ENCODE assay signal across 10 cellular contexts in genomic region chr10:46547881-46548780, GRCh38. TPM values are rescaled to one million over a fixed set of nuclear protein-coding genes. Genes with fewer than 3 reads are reported as not detected.
DNase-seq lines count a peak whose midpoint lies in the region; ATAC-seq, FAIRE-seq and TF ChIP-seq lines count a peak whose summit lies in the region.
"Had no signal": no experiment of that assay in that cellular context is flagged by ENCODE, and none has a peak within 500 bp of the region (broad histone marks: within the 10 kb centered on the region; RNA-seq: fewer than 3 reads in every experiment).

No MANE protein-coding gene starts in this region.

- no peaks in the 10 kb centered on the region for H3K9me3 Mint-ChIP-seq in activated B cell treated with CpG ODN at 0.5 μM for 24 hours
- H3K9me3 Mint-ChIP-seq: T-helper 2 cell treated with Interferon-gamma antibody and Interleukin-4, amounts not matched to agents 5 μg/mL and 100 μg/mL, for 36 hours had no signal

- no peak for TF ChIP-seq POLR2A in H54 (IDR thresholded peaks at IDR 0.05; ENCODE audit: low read depth, low read length)
- TF ChIP-seq POLR2A in stomach (IDR thresholded peaks at IDR 0.05): no peak

- H3K4me3 ChIP-seq in stomach: no peak overlapping the region
- H3K4me3 ChIP-seq: uterus had no signal

- ATAC-seq in activated B cell treated with CpG ODN at 0.5 μM for 24 hours (ENCODE audit: low read depth): no peak
- ATAC-seq in left colon: no peak
- ATAC-seq in HG03045 (IDR thresholded peaks at IDR 0.05; ENCODE audit: unreplicated experiment): no peak

- WGBS in stomach, 5 donors: 62 to 72% (median 70%) methylated on average over 11 of the region's 11 CpGs

- CTCF ChIA-PET in activated B cell treated with CpG ODN at 0.5 μM for 24 hours (lab: Charles Lee): no interaction called here

- no peak overlapping the region for H3K4me3 Mint-ChIP-seq in activated B cell treated with CpG ODN at 0.5 μM for 24 hours
- H3K4me3 Mint-ChIP-seq: T-helper 2 cell treated with Interferon-gamma antibody and Interleukin-4, amounts not matched to agents 5 μg/mL and 100 μg/mL, for 36 hours had no signal

- POLR2A ChIA-PET in activated B cell treated with CpG ODN at 0.5 μM for 24 hours (lab: Charles Lee): no interaction called here

- H3K9me3 ChIP-seq in stomach: no peaks in the 10 kb centered on the region
- H3K9me3 ChIP-seq: uterus had no signal

- no peak overlapping the region for H3K27ac Mint-ChIP-seq in activated B cell treated with CpG ODN at 0.5 μM for 24 hours
- H3K27ac Mint-ChIP-seq: T-helper 2 cell treated with Interferon-gamma antibody and Interleukin-4, amounts not matched to agents 5 μg/mL and 100 μg/mL, for 36 hours had no signal

- peaks cover 0 to 22% (median 19%) of the 10 kb centered on the region in 4 donors for H3K36me3 ChIP-seq in stomach
- H3K36me3 ChIP-seq: uterus had no signal

- H3K27me3 ChIP-seq in stomach: peaks cover 0 to 2% (median 0%) of the 10 kb centered on the region in 3 donors
- H3K27me3 ChIP-seq: uterus had no signal

- H3K36me3 Mint-ChIP-seq in activated B cell treated with CpG ODN at 0.5 μM for 24 hours (ENCODE audit: low read depth): no peaks in the 10 kb centered on the region

- FAIRE-seq in H54 (lab: Jason Lieb, UNC): no peak

- H3K4me1 ChIP-seq in stomach: peaks cover 12 to 32% (median 28%) of the 10 kb centered on the region in 4 donors
- H3K4me1 ChIP-seq: uterus had no signal

- peak; percentile 66 for DNase-seq in H54 (ENCODE audit: insufficient read length, low spot score)
- DNase-seq in activated B cell treated with CpG ODN at 0.5 μM for 24 hours: peak; percentile 13
- DNase-seq in left colon: peak; percentile 6 to 24
- DNase-seq in stomach: peak; percentile 31
- no peak for DNase-seq in NCI-H1092 treated with DMSO at 0.1 percent for 48 hours (lab: John Stamatoyannopoulos, UW)
- DNase-seq in C1 segment of cervical spinal cord (lab: John Stamatoyannopoulos, UW): no peak
- DNase-seq: left cardiac atrium had no signal

- peaks cover 9% of the 10 kb centered on the region for H3K27me3 Mint-ChIP-seq in activated B cell treated with CpG ODN at 0.5 μM for 24 hours

- H3K4me1 Mint-ChIP-seq in activated B cell treated with CpG ODN at 0.5 μM for 24 hours: no peaks in the 10 kb centered on the region

- intact Hi-C loops in activated B cell treated with CpG ODN at 0.5 μM for 24 hours (cut with micrococcal nuclease): no loop called here
- intact Hi-C loops in left colon (cut with DNase I, micrococcal nuclease): no loop called here
- intact Hi-C loops in stomach (cut with DNase I; ENCODE audit: low total_unique reads): no loop called here

- no peak for TF ChIP-seq EP300 in stomach (IDR thresholded peaks at IDR 0.05)

- H3K27ac ChIP-seq in stomach: no peak overlapping the region
- H3K27ac ChIP-seq: uterus had no signal

- TF ChIP-seq CTCF in activated B cell treated with CpG ODN at 0.5 μM for 24 hours (IDR thresholded peaks at IDR 0.05): no peak
- TF ChIP-seq CTCF in stomach (IDR thresholded peaks at IDR 0.05): no peak

RNA-seq across cellular contexts. Expression of gene GPRIN2, which starts 8.3 kb away (rescaled TPM):
- total RNA-seq in activated B cell treated with CpG ODN at 0.5 μM for 24 hours (not detected in 2 replicates), left colon (10 to 100 TPM; 35.9 to 56.7 TPM), stomach (10 to 100 TPM in 4 of 5 donors, 1 to 10 TPM in 1; 3.5 to 27.8 (median 15.2) TPM)
- 10 to 100 TPM in 1 of 3 donors, 1 to 10 TPM in 2; 5.0 to 10.8 (median 5.0) TPM for polyA plus RNA-seq in stomach
- total RNA-seq: left cardiac atrium had no signal

RNA-seq across cellular contexts. Expression of gene SYT15, which starts 30.8 kb away (rescaled TPM):
- 0.86 and 1.1 TPM in 2 replicates for total RNA-seq in activated B cell treated with CpG ODN at 0.5 μM for 24 hours
- total RNA-seq in left colon: 1 to 10 TPM; 1.4 to 2.2 TPM
- total RNA-seq in stomach: 10 to 100 TPM in 1 of 5 donors, 1 to 10 TPM in 1, under 1 TPM in 1, not detected in 2; 0.29 to 85.8 (median 2.9) TPM
- under 1 TPM; 0.12 to 0.95 (median 0.92) TPM for polyA plus RNA-seq in stomach

Comparison
In these comparisons a context has a peak if more than half of its experiments do, and no peak if none do; other contexts are left out.
1. DNase-seq: peak in H54 (single experiment), activated B cell treated with CpG ODN at 0.5 μM for 24 hours (single experiment), left colon (2 of 2) and stomach (single experiment); none in NCI-H1092 treated with DMSO at 0.1 percent for 48 hours (single experiment) and C1 segment of cervical spinal cord (0 of 14).